In genomic region chr1:50066806-50067205, GRCh38 we compare ENCODE assay signal across 27 cellular contexts. TPM values are rescaled to one million over a fixed set of nuclear protein-coding genes. Genes with fewer than 3 reads are reported as not detected.
"Had no signal": no experiment of that assay in that cellular context is flagged by ENCODE, and none has a peak within 500 bp of the region (broad histone marks: within the 10 kb centered on the region; RNA-seq: fewer than 3 reads in every experiment).

No MANE protein-coding gene starts in this region.

- ATAC-seq: left lobe of liver; left ventricle myocardium superior; mucosa of descending colon; naive thymus-derived CD4-positive, alpha-beta T cell; natural killer cell treated with Interleukin-12 subunit alpha and Interleukin-12 subunit beta and Interleukin-15 and Interleukin-18, amount 100 ng/mL, for 72 hours; right lobe of liver; stimulated activated memory B cell treated with anti-CD40 and anti-IgM and Interleukin-4, amounts not matched to agents 10 μg/mL and 1 μg/mL and 100 μg/mL, for 72 hours; stimulated activated naive CD8-positive, alpha-beta T cell treated with anti-CD3 and anti-CD28 coated beads, Interleukin-15, amount 100 ng/mL, for 72 hours had no signal

- H3K36me3 ChIP-seq: ovary, right atrium auricular region, right lobe of liver, tibial nerve, uterus had no signal

- DNase-seq: islet precursor cell; left ventricle myocardium superior; midbrain; mucosa of descending colon; naive thymus-derived CD4-positive, alpha-beta T cell; ovary; right lobe of liver; stimulated activated CD4-positive, alpha-beta T cell treated with anti-CD3 and anti-CD28 coated beads, Interleukin-1b, Interleukin-23, amount 100 ng/mL, for 48 hours; stimulated activated CD4-positive, alpha-beta T cell treated with anti-CD3 and anti-CD28 coated beads, Interleukin-2, amount 100 ng/mL, for 48 hours; stimulated activated CD4-positive, alpha-beta T cell treated with anti-CD3 and anti-CD28 coated beads, Interleukin-4, amount 100 ng/mL, for 4 hours; stimulated activated CD8-positive, alpha-beta memory T cell treated with anti-CD3 and anti-CD28 coated beads, Interleukin-4, amount 100 ng/mL, for 48 hours; stimulated activated naive CD4-positive, alpha-beta T cell treated with Interleukin-2 at 50 U/mL for 16 hours; stimulated activated naive CD8-positive, alpha-beta T cell treated with anti-CD3 and anti-CD28 coated beads, Interleukin-15, amount 100 ng/mL, for 72 hours; substantia nigra; uterus had no signal

- H3K9me3 ChIP-seq: mucosa of descending colon, ovary, right atrium auricular region, right lobe of liver, tibial nerve, uterus had no signal

- H3K27ac ChIP-seq: ovary, right lobe of liver, tibial nerve, uterus had no signal

- H3K4me3 ChIP-seq: lung, mucosa of descending colon, ovary, right atrium auricular region, right lobe of liver, smooth muscle cell, tibial nerve, uterus had no signal

- H3K27me3 ChIP-seq: ovary, right atrium auricular region, right lobe of liver, tibial nerve, uterus had no signal

- H3K4me2 ChIP-seq: smooth muscle cell had no signal

- H3K4me1 ChIP-seq: right atrium auricular region, right lobe of liver, tibial nerve, uterus had no signal

RNA-seq across cellular contexts. Expression of gene ELAVL4, which starts 41.9 kb away (rescaled TPM):
- total RNA-seq: left ventricle myocardium superior; myocyte; natural killer cell treated with Interleukin-12 subunit alpha and Interleukin-12 subunit beta and Interleukin-15 and Interleukin-18, amount 100 ng/mL, for 72 hours; ovary; pulmonary artery endothelial cell; renal cortical epithelial cell; smooth muscle cell; tibial nerve; ureter had no signal
- polyA plus RNA-seq: naive thymus-derived CD4-positive, alpha-beta T cell; ovary; smooth muscle cell had no signal

RNA-seq across cellular contexts. Expression of gene AGBL4, which starts 43.1 kb away (rescaled TPM):
- total RNA-seq: kidney epithelial cell, myocyte, pulmonary artery endothelial cell, smooth muscle cell had no signal
- polyA plus RNA-seq: naive thymus-derived CD4-positive, alpha-beta T cell had no signal
